1 cellular context compared by ENCODE assay signal in genomic region chr10:125708971-125709503, GRCh38.
TF ChIP-seq lines count a peak whose summit lies in the region.

No MANE protein-coding gene starts in this region.

TF ChIP-seq in GM12878, 131 proteins besides CTCF, POLR2A, EP300 and RAD21 (continued from another document):
- TF ChIP-seq ZNF592 (IDR thresholded peaks at IDR 0.05) (no peak), CREB1 (IDR thresholded peaks at IDR 0.05; ENCODE audit: low read depth) (no peak), CHD1 (IDR thresholded peaks at IDR 0.05; ENCODE audit: low read depth, low read length) (no peak), FOXM1 (IDR thresholded peaks at IDR 0.05; ENCODE audit: low read depth, low read length) (no peak), CBFB (IDR thresholded peaks at IDR 0.05; ENCODE audit: low read depth) (no peak), MEF2A (IDR thresholded peaks at IDR 0.05; ENCODE audit: insufficient read depth, low read depth, low read length) (no peak), YY1 (IDR thresholded peaks at IDR 0.05; ENCODE audit: low read depth, low read length) (no peak), RB1 (IDR thresholded peaks at IDR 0.05; ENCODE audit: borderline replicate concordance) (no peak), ZNF24 (IDR thresholded peaks at IDR 0.05) (0 out of 2 replicates have a peak, but pooled peaks have one; percentile 17), RUNX3 (IDR thresholded peaks at IDR 0.05; ENCODE audit: low read length) (no peak), HDAC2 (IDR thresholded peaks at IDR 0.05) (no peak), SIX5 (IDR thresholded peaks at IDR 0.05; ENCODE audit: low read depth, low read length, severe bottlenecking) (no peak), ZNF217 (IDR thresholded peaks at IDR 0.05) (no peak)
- TF ChIP-seq, protein P1, sequence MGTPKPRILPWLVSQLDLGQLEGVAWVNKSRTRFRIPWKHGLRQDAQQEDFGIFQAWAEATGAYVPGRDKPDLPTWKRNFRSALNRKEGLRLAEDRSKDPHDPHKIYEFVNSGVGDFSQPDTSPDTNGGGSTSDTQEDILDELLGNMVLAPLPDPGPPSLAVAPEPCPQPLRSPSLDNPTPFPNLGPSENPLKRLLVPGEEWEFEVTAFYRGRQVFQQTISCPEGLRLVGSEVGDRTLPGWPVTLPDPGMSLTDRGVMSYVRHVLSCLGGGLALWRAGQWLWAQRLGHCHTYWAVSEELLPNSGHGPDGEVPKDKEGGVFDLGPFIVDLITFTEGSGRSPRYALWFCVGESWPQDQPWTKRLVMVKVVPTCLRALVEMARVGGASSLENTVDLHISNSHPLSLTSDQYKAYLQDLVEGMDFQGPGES (IDR thresholded peaks at IDR 0.05), result no peak
- TF ChIP-seq, protein P2, sequence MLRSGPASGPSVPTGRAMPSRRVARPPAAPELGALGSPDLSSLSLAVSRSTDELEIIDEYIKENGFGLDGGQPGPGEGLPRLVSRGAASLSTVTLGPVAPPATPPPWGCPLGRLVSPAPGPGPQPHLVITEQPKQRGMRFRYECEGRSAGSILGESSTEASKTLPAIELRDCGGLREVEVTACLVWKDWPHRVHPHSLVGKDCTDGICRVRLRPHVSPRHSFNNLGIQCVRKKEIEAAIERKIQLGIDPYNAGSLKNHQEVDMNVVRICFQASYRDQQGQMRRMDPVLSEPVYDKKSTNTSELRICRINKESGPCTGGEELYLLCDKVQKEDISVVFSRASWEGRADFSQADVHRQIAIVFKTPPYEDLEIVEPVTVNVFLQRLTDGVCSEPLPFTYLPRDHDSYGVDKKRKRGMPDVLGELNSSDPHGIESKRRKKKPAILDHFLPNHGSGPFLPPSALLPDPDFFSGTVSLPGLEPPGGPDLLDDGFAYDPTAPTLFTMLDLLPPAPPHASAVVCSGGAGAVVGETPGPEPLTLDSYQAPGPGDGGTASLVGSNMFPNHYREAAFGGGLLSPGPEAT (IDR thresholded peaks at IDR 0.05; ENCODE audit: low read depth), result peak; percentile 53
TF ChIP-seq in GM12878: peak in this region for 7.
